12 cellular contexts compared by ENCODE assay signal in genomic region chr12:120241561-120242274, GRCh38. TPM values are rescaled to one million over a fixed set of nuclear protein-coding genes. Genes with fewer than 3 reads are reported as not detected.
A peak's percentile ranks its signal among the peaks of the same experiment; 100 is the strongest.
DNase-seq lines count a peak whose midpoint lies in the region; TF ChIP-seq lines count a peak whose summit lies in the region.
"Had no signal": no experiment of that assay in that cellular context is flagged by ENCODE, and none has a peak within 500 bp of the region (broad histone marks: within the 10 kb centered on the region; RNA-seq: fewer than 3 reads in every experiment).

No MANE protein-coding gene starts in this region.

- no peak for TF ChIP-seq POLR2A in suprapubic skin (IDR thresholded peaks at IDR 0.05)
- TF ChIP-seq POLR2A in erythroblast (IDR thresholded peaks at IDR 0.05; ENCODE audit: low read length), result no peak

- no peaks in the 10 kb centered on the region for H3K9me3 Mint-ChIP-seq in activated CD4-positive, alpha-beta T cell treated with anti-CD3 and anti-CD28 coated beads, Interleukin-2, amount 10 ng/mL, durations not matched to agents 24 days and 14 days
- H3K9me3 Mint-ChIP-seq: neural crest cell had no signal

- H3K9me3 ChIP-seq in mammary epithelial cell (replicated peaks; ENCODE audit: insufficient read depth, low read length) (no peaks in the 10 kb centered on the region), suprapubic skin (no peaks in the 10 kb centered on the region)

- H3K9ac ChIP-seq in mammary epithelial cell (ENCODE audit: insufficient read depth, low read length), result no peak overlapping the region

- H3K36me3 ChIP-seq in mammary epithelial cell (ENCODE audit: insufficient read depth, low read length) (peaks cover 6% of the 10 kb centered on the region), suprapubic skin (no peaks in the 10 kb centered on the region)

- no peak overlapping the region for H2AFZ ChIP-seq in mammary epithelial cell (ENCODE audit: low read depth, low read length)

- H3K4me3 ChIP-seq in mammary epithelial cell (replicated peaks in 1 of 3; ENCODE audit: insufficient read depth in 1 of 3, low read depth in 2 of 3, low read length in 3 of 3) (no peak overlapping the region), suprapubic skin (no peak overlapping the region)

- H3K4me2 ChIP-seq in mammary epithelial cell (ENCODE audit: insufficient read depth, low read depth, low read length), result peak overlapping the region; percentile 28

- no peak for TF ChIP-seq EP300 in suprapubic skin (IDR thresholded peaks at IDR 0.05)

- in situ Hi-C loops in mammary epithelial cell (cut with MboI; ENCODE audit: low sequenced_read_pairs in 2 of 2), result no loop called here

- H3K4me1 Mint-ChIP-seq in activated CD4-positive, alpha-beta T cell treated with anti-CD3 and anti-CD28 coated beads, Interleukin-2, amount 10 ng/mL, durations not matched to agents 24 days and 14 days, result peaks cover 37% of the 10 kb centered on the region

- dilution Hi-C loops in mammary epithelial cell (cut with HindIII; ENCODE audit: low sequenced_read_pairs), result no loop called here

- H3K27ac Mint-ChIP-seq in activated CD4-positive, alpha-beta T cell treated with anti-CD3 and anti-CD28 coated beads, Interleukin-2, amount 10 ng/mL, durations not matched to agents 24 days and 14 days, result peak overlapping the region; percentile 8

- WGBS in mammary epithelial cell (ENCODE audit: low coverage, missing lambda C conversion rate), result 6% methylated on average over 9 of the region's 9 CpGs
- WGBS in suprapubic skin, result 48% methylated on average over 9 of the region's 9 CpGs

- no peak overlapping the region for H3K4me3 Mint-ChIP-seq in activated CD4-positive, alpha-beta T cell treated with anti-CD3 and anti-CD28 coated beads, Interleukin-2, amount 10 ng/mL, durations not matched to agents 24 days and 14 days
- H3K4me3 Mint-ChIP-seq: neural crest cell had no signal

- intact Hi-C loops in activated CD4-positive, alpha-beta T cell treated with anti-CD3 and anti-CD28 coated beads, Interleukin-2, amount 10 ng/mL, durations not matched to agents 24 days and 14 days (cut with micrococcal nuclease), result no loop called here
- intact Hi-C loops in mammary epithelial cell (cut with micrococcal nuclease), result no loop called here

- TF ChIP-seq CTCF in mammary epithelial cell (conservative IDR thresholded peaks at IDR 0.05 in 1 of 2, IDR thresholded peaks at IDR 0.05 in 1 of 2; ENCODE audit: extremely low read depth in 1 of 2, insufficient read depth in 1 of 2, low read depth in 1 of 2, low read length in 2 of 2) (no peak), suprapubic skin (IDR thresholded peaks at IDR 0.05) (no peak)

- H3K27ac ChIP-seq in mammary epithelial cell (ENCODE audit: insufficient read depth, low read depth, low read length) (peak overlapping the region; percentile 39), suprapubic skin (peak overlapping the region; percentile 20)

- H3K4me1 ChIP-seq in mammary epithelial cell (ENCODE audit: insufficient read depth, low read length) (peaks cover 88% of the 10 kb centered on the region), suprapubic skin (peaks cover 83% of the 10 kb centered on the region)

- peaks cover 12% of the 10 kb centered on the region for H3K36me3 Mint-ChIP-seq in activated CD4-positive, alpha-beta T cell treated with anti-CD3 and anti-CD28 coated beads, Interleukin-2, amount 10 ng/mL, durations not matched to agents 24 days and 14 days (ENCODE audit: low read depth)

- no peaks in the 10 kb centered on the region for H3K27me3 ChIP-seq in mammary epithelial cell (ENCODE audit: insufficient read depth, low read length)
- H3K27me3 ChIP-seq in suprapubic skin, result no peaks in the 10 kb centered on the region

- H3K79me2 ChIP-seq in mammary epithelial cell (ENCODE audit: insufficient read depth, low read length), result peaks cover 97% of the 10 kb centered on the region

- CTCF ChIA-PET in mammary epithelial cell (lab: Charles Lee; ENCODE audit: low non-redundant PET), result no interaction called here

- H3K27me3 Mint-ChIP-seq in activated CD4-positive, alpha-beta T cell treated with anti-CD3 and anti-CD28 coated beads, Interleukin-2, amount 10 ng/mL, durations not matched to agents 24 days and 14 days, result no peaks in the 10 kb centered on the region

- DNase-seq in activated CD4-positive, alpha-beta T cell treated with anti-CD3 and anti-CD28 coated beads, Interleukin-2, amount 10 ng/mL, durations not matched to agents 24 days and 14 days, result no peak
- DNase-seq in activated CD4-positive, alpha-beta T cell treated with anti-CD3 and anti-CD28 coated beads for 1 hour, result no peak
- DNase-seq in mammary epithelial cell (peak; percentile 77), lung microvascular endothelial cell (ENCODE audit: low read depth in 2 of 2) (peak; percentile 79 to 91), suprapubic skin (ENCODE audit: low spot score in 2 of 2) (no peak), SW480 (ENCODE audit: low spot score) (no peak), COLO829 (ENCODE audit: low spot score) (no peak), erythroblast (lab: John Stamatoyannopoulos, UW) (no peak)
- DNase-seq: hypothalamus had no signal

- BruUV-seq in mammary epithelial cell (replicated peaks; lab: Mats Ljungman, UMichigan), result no TSS peak

- H4K20me1 ChIP-seq in mammary epithelial cell (ENCODE audit: insufficient read depth, low read length), result no peaks in the 10 kb centered on the region

RNA-seq across cellular contexts. Expression of gene PXN, which starts 23.8 kb away (rescaled TPM):
- 48.4 and 51.2 TPM in 2 replicates for total RNA-seq in activated CD4-positive, alpha-beta T cell treated with anti-CD3 and anti-CD28 coated beads, Interleukin-2, amount 10 ng/mL, durations not matched to agents 24 days and 14 days
- 100 to 1,000 TPM; 155 to 477 TPM for total RNA-seq in mammary epithelial cell
- polyA plus RNA-seq in mammary epithelial cell, result 166 TPM
- 597 TPM for polyA minus RNA-seq in mammary epithelial cell
- total RNA-seq in lung microvascular endothelial cell, result 52.5 and 56.2 TPM in 2 replicates
- total RNA-seq in suprapubic skin, result 10 to 100 TPM; 37.2 to 63.7 (median 51.6) TPM

RNA-seq across cellular contexts. Expression of gene RPLP0, which starts 40.8 kb away (rescaled TPM):
- total RNA-seq in activated CD4-positive, alpha-beta T cell treated with anti-CD3 and anti-CD28 coated beads, Interleukin-2, amount 10 ng/mL, durations not matched to agents 24 days and 14 days, result 2,659 and 2,699 TPM in 2 replicates
- 1,000 to 10,000 TPM; 2,131 to 2,307 TPM for total RNA-seq in mammary epithelial cell
- 9,728 TPM for polyA plus RNA-seq in mammary epithelial cell
- polyA minus RNA-seq in mammary epithelial cell, result 2,830 TPM
- 2,396 and 3,163 TPM in 2 replicates for total RNA-seq in lung microvascular endothelial cell
- total RNA-seq in suprapubic skin, result 1,000 to 10,000 TPM; 1,993 to 4,861 (median 3,987) TPM

RNA-seq across cellular contexts. Expression of gene GCN1, which starts 47.2 kb away (rescaled TPM):
- 169 and 176 TPM in 2 replicates for total RNA-seq in activated CD4-positive, alpha-beta T cell treated with anti-CD3 and anti-CD28 coated beads, Interleukin-2, amount 10 ng/mL, durations not matched to agents 24 days and 14 days
- total RNA-seq in mammary epithelial cell, result 100 to 1,000 TPM in 1 of 2 donors, 10 to 100 TPM in 1; 92.5 to 109 TPM
- 45.7 TPM for polyA plus RNA-seq in mammary epithelial cell
- polyA minus RNA-seq in mammary epithelial cell, result 341 TPM
- total RNA-seq in lung microvascular endothelial cell, result 48.4 and 68.5 TPM in 2 replicates
- 100 to 1,000 TPM in 2 of 4 donors, 10 to 100 TPM in 2; 62.0 to 310 (median 101) TPM for total RNA-seq in suprapubic skin

RNA-seq across cellular contexts. Expression of gene RNU4-2, which starts 50.0 kb away (rescaled TPM):
- 5,486 and 6,492 TPM in 2 replicates for total RNA-seq in activated CD4-positive, alpha-beta T cell treated with anti-CD3 and anti-CD28 coated beads, Interleukin-2, amount 10 ng/mL, durations not matched to agents 24 days and 14 days
- total RNA-seq in mammary epithelial cell (1,000 to 10,000 TPM in 1 of 2 donors, under 1 TPM in 1; under 0.01 to 1,580 TPM), lung microvascular endothelial cell (under 0.01 TPM in 2 replicates), suprapubic skin (under 1 TPM; under 0.01 TPM)
- under 0.01 TPM for polyA plus RNA-seq in mammary epithelial cell
- polyA minus RNA-seq in mammary epithelial cell, result under 0.01 TPM
- total RNA-seq: NCI-H460 had no signal

RNA-seq across cellular contexts. Expression of gene RNU4-1, which starts 51.3 kb away (rescaled TPM):
- total RNA-seq in activated CD4-positive, alpha-beta T cell treated with anti-CD3 and anti-CD28 coated beads, Interleukin-2, amount 10 ng/mL, durations not matched to agents 24 days and 14 days, result 2,196 and 2,563 TPM in 2 replicates
- total RNA-seq in mammary epithelial cell (1,000 to 10,000 TPM in 1 of 2 donors, under 1 TPM in 1; under 0.01 to 1,952 TPM), lung microvascular endothelial cell (under 0.01 TPM in 2 replicates), suprapubic skin (not detected)
- under 0.01 TPM for polyA plus RNA-seq in mammary epithelial cell
- polyA minus RNA-seq in mammary epithelial cell, result under 0.01 TPM
- total RNA-seq: M059J, NCI-H460 had no signal

Comparison
In these comparisons a context has a peak if more than half of its experiments do, and no peak if none do; other contexts are left out.
1. DNase-seq: peak in mammary epithelial cell (single experiment) and lung microvascular endothelial cell (2 of 2); none in activated CD4-positive, alpha-beta T cell treated with anti-CD3 and anti-CD28 coated beads, Interleukin-2, amount 10 ng/mL, durations not matched to agents 24 days and 14 days (single experiment), activated CD4-positive, alpha-beta T cell treated with anti-CD3 and anti-CD28 coated beads for 1 hour (single experiment), suprapubic skin (0 of 2), SW480 (single experiment), COLO829 (single experiment) and erythroblast (0 of 2).